Comparison of ENCODE assay signal across 14 cellular contexts in genomic region chrX:41512394-41512793, GRCh38.
A peak's percentile ranks its signal among the peaks of the same experiment; 100 is the strongest.
DNase-seq lines count a peak whose midpoint lies in the region; ATAC-seq and TF ChIP-seq lines count a peak whose summit lies in the region.
"Had no signal": no experiment of that assay in that cellular context is flagged by ENCODE, and none has a peak within 500 bp of the region (broad histone marks: within the 10 kb centered on the region; RNA-seq: fewer than 3 reads in every experiment).

No MANE protein-coding gene starts in this region.

- H3K4me3 ChIP-seq in mammary epithelial cell (replicated peaks in 1 of 3; ENCODE audit: insufficient read depth in 1 of 3, low read depth in 2 of 3, low read length in 3 of 3) (no peak overlapping the region), transverse colon (no peak overlapping the region)
- H3K4me3 ChIP-seq: GM23338, SJSA1 had no signal

- 93% methylated on average over 3 of the region's 4 CpGs for WGBS in mammary epithelial cell (ENCODE audit: low coverage, missing lambda C conversion rate)
- WGBS in transverse colon (ENCODE audit: low coverage in 1 of 2), 2 donors, result 77% methylated on average over 4 of the region's 4 CpGs; no CpG with 5 or more reads in 1 of the 2 donors

- intact Hi-C loops in mammary epithelial cell (cut with micrococcal nuclease), result no loop called here
- intact Hi-C loops in transverse colon (cut with DNase I; ENCODE audit: low total_unique reads), result no loop called here

- no peaks in the 10 kb centered on the region for H3K27me3 ChIP-seq in mammary epithelial cell (ENCODE audit: insufficient read depth, low read length)
- no peaks in the 10 kb centered on the region for H3K27me3 ChIP-seq in transverse colon
- H3K27me3 ChIP-seq: SJSA1 had no signal

- TF ChIP-seq EP300 in transverse colon (IDR thresholded peaks at IDR 0.05; ENCODE audit: low read depth), result no peak

- TF ChIP-seq CTCF in GM13976 (IDR thresholded peaks at IDR 0.05; ENCODE audit: borderline replicate concordance, control extremely low read depth, extremely low read depth, insufficient read depth, missing control alignments) (no peak), mammary epithelial cell (conservative IDR thresholded peaks at IDR 0.05 in 1 of 2, IDR thresholded peaks at IDR 0.05 in 1 of 2; ENCODE audit: extremely low read depth in 1 of 2, insufficient read depth in 1 of 2, low read depth in 1 of 2, low read length in 2 of 2) (no peak), transverse colon (IDR thresholded peaks at IDR 0.05) (no peak)

- BruUV-seq in mammary epithelial cell (replicated peaks; lab: Mats Ljungman, UMichigan), result no TSS peak

- no peaks in the 10 kb centered on the region for H3K79me2 ChIP-seq in mammary epithelial cell (ENCODE audit: insufficient read depth, low read length)

- no peaks in the 10 kb centered on the region for H3K27me3 Mint-ChIP-seq in T-helper 17 cell
- H3K27me3 Mint-ChIP-seq: dendritic cell treated with granulocyte-macrophage colony-stimulating factor and Interleukin-4, amounts not matched to agents 40 ng/mL and 50 ng/mL, for 4 days had no signal

- TF ChIP-seq POLR2A in transverse colon (IDR thresholded peaks at IDR 0.05), result no peak

- no peak overlapping the region for H2AFZ ChIP-seq in mammary epithelial cell (ENCODE audit: low read depth, low read length)
- H2AFZ ChIP-seq: GM23338 had no signal

- H3K4me1 ChIP-seq in mammary epithelial cell (ENCODE audit: insufficient read depth, low read length) (no peaks in the 10 kb centered on the region), transverse colon (no peaks in the 10 kb centered on the region)
- H3K4me1 ChIP-seq: SJSA1 had no signal

- in situ Hi-C loops in GM13976 (cut with MboI; ENCODE audit: low sequenced_read_pairs, unreplicated experiment), result no loop called here
- in situ Hi-C loops in mammary epithelial cell (cut with MboI; ENCODE audit: low sequenced_read_pairs in 2 of 2), result no loop called here
- in situ Hi-C loops in transverse colon (cut with MboI; ENCODE audit: low pct_ligation_motif_present in 1 of 4, low pct_unique_long_range_greater_than_20kb in 1 of 4, low sequenced_read_pairs in 3 of 4), result no loop called here

- H3K27ac ChIP-seq in mammary epithelial cell (ENCODE audit: insufficient read depth, low read depth, low read length), result no peak overlapping the region
- H3K27ac ChIP-seq in transverse colon, result no peak overlapping the region
- H3K27ac ChIP-seq: C4-2B, SJSA1 had no signal

- peaks cover 15% of the 10 kb centered on the region for H3K4me1 Mint-ChIP-seq in T-helper 17 cell

- CTCF ChIA-PET in mammary epithelial cell (lab: Charles Lee; ENCODE audit: low non-redundant PET), result no interaction called here

- H3K36me3 ChIP-seq in mammary epithelial cell (ENCODE audit: insufficient read depth, low read length), result no peaks in the 10 kb centered on the region
- H3K36me3 ChIP-seq in transverse colon, result no peaks in the 10 kb centered on the region
- H3K36me3 ChIP-seq: SJSA1 had no signal

- H4K20me1 ChIP-seq in mammary epithelial cell (ENCODE audit: insufficient read depth, low read length), result no peaks in the 10 kb centered on the region

- no peak overlapping the region for H3K4me2 ChIP-seq in mammary epithelial cell (ENCODE audit: insufficient read depth, low read depth, low read length)
- H3K4me2 ChIP-seq: GM23338 had no signal

- no peak overlapping the region for H3K4me3 Mint-ChIP-seq in T-helper 17 cell
- H3K4me3 Mint-ChIP-seq: dendritic cell treated with granulocyte-macrophage colony-stimulating factor and Interleukin-4, amounts not matched to agents 40 ng/mL and 50 ng/mL, for 4 days; GM23338; neural crest cell had no signal

- H3K9me3 ChIP-seq in T-helper 17 cell (ENCODE audit: control insufficient read depth, low read length, poor library complexity, severe bottlenecking), result no peaks in the 10 kb centered on the region
- H3K9me3 ChIP-seq in mammary epithelial cell (replicated peaks; ENCODE audit: insufficient read depth, low read length), result no peaks in the 10 kb centered on the region
- H3K9me3 ChIP-seq in transverse colon, result no peaks in the 10 kb centered on the region
- H3K9me3 ChIP-seq: SJSA1 had no signal

- H3K27ac Mint-ChIP-seq in T-helper 17 cell, result peak overlapping the region; percentile 6
- H3K27ac Mint-ChIP-seq: dendritic cell treated with granulocyte-macrophage colony-stimulating factor and Interleukin-4, amounts not matched to agents 40 ng/mL and 50 ng/mL, for 4 days; GM23338 had no signal

- ATAC-seq in GM19455 (IDR thresholded peaks at IDR 0.05; ENCODE audit: unreplicated experiment) (peak; percentile 99), HG03045 (IDR thresholded peaks at IDR 0.05; ENCODE audit: unreplicated experiment) (peak; percentile 96), T-helper 17 cell (peak; percentile 44)
- ATAC-seq: GM23338 had no signal

- peak; percentile 44 for DNase-seq in GM13976 (ENCODE audit: low spot score)
- DNase-seq in T-helper 17 cell, result no peak
- DNase-seq in mammary epithelial cell, result no peak
- DNase-seq in transverse colon, result no peak
- no peak for DNase-seq in KG1 (lab: John Stamatoyannopoulos, UW)
- DNase-seq in GF-D8 (lab: John Stamatoyannopoulos, UW), result no peak
- DNase-seq: NCI-H1048 had no signal

- H3K9ac ChIP-seq in mammary epithelial cell (ENCODE audit: insufficient read depth, low read length), result no peak overlapping the region

- no peaks in the 10 kb centered on the region for H3K36me3 Mint-ChIP-seq in T-helper 17 cell (ENCODE audit: low read depth)

- dilution Hi-C loops in mammary epithelial cell (cut with HindIII; ENCODE audit: low sequenced_read_pairs), result no loop called here

Comparison
In these comparisons a context has a peak if more than half of its experiments do, and no peak if none do; other contexts are left out.
1. ATAC-seq: peak in every context shown above with its lines; median percentile 99 in GM19455; 96 in HG03045; 44 in T-helper 17 cell.